ENCODE assay signal across 8 cellular contexts in genomic region chr10:92363498-92363897, GRCh38.
"Had no signal": no experiment of that assay in that cellular context is flagged by ENCODE, and none has a peak within 500 bp of the region (broad histone marks: within the 10 kb centered on the region; RNA-seq: fewer than 3 reads in every experiment).

No MANE protein-coding gene starts in this region.

- H3K27ac Mint-ChIP-seq: IgD-negative memory B cell had no signal

- ATAC-seq: HepG2 had no signal

- H3K4me3 Mint-ChIP-seq: IgD-negative memory B cell had no signal

- DNase-seq: IMR-90, KBM-7, KG1 had no signal

- FAIRE-seq: HepG2, HTR-8/SVneo had no signal

- H3K4me2 ChIP-seq: KMS-11 had no signal

- H3K27ac ChIP-seq: HL-60, KMS-11 had no signal

- H3K9ac ChIP-seq: KMS-11 had no signal
